Comparison of ENCODE assay signal across 2 cellular contexts in the genomic region with DNA sequence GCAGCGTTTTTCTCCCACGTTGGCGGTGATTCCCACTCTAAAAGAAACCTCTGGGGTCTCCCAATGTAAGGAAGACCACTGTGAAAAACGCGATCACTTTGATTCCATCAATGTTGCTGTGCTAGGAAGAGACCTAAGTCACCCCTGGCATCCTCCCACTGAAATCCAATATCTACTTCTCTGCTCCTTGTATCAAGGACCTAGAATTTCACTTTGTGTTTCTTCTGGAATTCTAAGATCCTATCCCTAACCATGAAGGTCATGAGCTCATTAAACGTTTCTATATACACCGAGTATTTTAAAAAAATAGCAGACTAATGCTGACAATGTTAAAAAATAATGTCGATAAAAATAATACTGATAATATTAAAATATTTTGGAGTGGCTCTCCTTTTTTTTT.
TF ChIP-seq lines count a peak whose summit lies in the region.

No MANE protein-coding gene starts in this region.

TF ChIP-seq in IMR-90, 13 proteins besides CTCF, POLR2A, EP300 and RAD21:
- TF ChIP-seq CHD1 (IDR thresholded peaks at IDR 0.05; ENCODE audit: low read depth, low read length) (no peak), MAFK (IDR thresholded peaks at IDR 0.05; ENCODE audit: low read depth, low read length) (0 out of 2 replicates have a peak, but pooled peaks have one; percentile 3), FOS (IDR thresholded peaks at IDR 0.05; ENCODE audit: low read depth, low read length) (no peak), MAZ (IDR thresholded peaks at IDR 0.05; ENCODE audit: borderline replicate concordance, low read depth, low read length) (no peak), CEBPB (IDR thresholded peaks at IDR 0.05; ENCODE audit: low read depth, low read length) (no peak), SMC3 (IDR thresholded peaks at IDR 0.05; ENCODE audit: low read depth, low read length) (no peak), USF2 (IDR thresholded peaks at IDR 0.05; ENCODE audit: low read depth, low read length) (no peak)
- TF ChIP-seq, protein P1, sequence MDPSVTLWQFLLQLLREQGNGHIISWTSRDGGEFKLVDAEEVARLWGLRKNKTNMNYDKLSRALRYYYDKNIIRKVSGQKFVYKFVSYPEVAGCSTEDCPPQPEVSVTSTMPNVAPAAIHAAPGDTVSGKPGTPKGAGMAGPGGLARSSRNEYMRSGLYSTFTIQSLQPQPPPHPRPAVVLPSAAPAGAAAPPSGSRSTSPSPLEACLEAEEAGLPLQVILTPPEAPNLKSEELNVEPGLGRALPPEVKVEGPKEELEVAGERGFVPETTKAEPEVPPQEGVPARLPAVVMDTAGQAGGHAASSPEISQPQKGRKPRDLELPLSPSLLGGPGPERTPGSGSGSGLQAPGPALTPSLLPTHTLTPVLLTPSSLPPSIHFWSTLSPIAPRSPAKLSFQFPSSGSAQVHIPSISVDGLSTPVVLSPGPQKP (IDR thresholded peaks at IDR 0.05; ENCODE audit: borderline replicate concordance, low read depth, low read length) = no peak

TF ChIP-seq in K562, 482 proteins besides CTCF, POLR2A, EP300 and RAD21:
- 0 out of 2 replicates have a peak, but pooled peaks have one; percentile 30 for TF ChIP-seq ZNF316 (IDR thresholded peaks at IDR 0.05)
- TF ChIP-seq ZFX (CRISPR knock-in tag; IDR thresholded peaks at IDR 0.05) = no peak
